ENCODE assay signal across 12 cellular contexts in the genomic region with DNA sequence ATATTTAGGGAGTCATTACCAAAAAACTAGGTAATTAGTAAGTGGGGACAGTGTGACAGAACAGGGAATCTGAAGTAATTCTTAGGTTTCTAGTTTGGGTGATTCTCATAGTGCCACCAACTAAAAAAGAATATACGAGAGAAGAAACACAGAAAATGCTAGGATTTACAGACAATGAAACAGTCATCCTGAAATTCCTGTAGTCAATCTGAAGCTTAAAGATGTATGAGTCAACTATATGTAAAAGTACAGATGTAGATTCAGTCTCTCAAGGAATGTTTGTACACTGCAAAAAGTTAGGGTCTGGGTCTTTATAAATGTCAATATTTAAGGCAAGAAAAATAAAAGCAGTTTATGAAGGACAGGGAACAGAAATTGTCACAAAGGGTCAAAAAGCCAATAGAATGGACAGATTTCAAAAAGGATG.
DNase-seq lines count a peak whose midpoint lies in the region; ATAC-seq and TF ChIP-seq lines count a peak whose summit lies in the region.
"Had no signal": no experiment of that assay in that cellular context is flagged by ENCODE, and none has a peak within 500 bp of the region (broad histone marks: within the 10 kb centered on the region; RNA-seq: fewer than 3 reads in every experiment).

No MANE protein-coding gene starts in this region.

- ATAC-seq in CD4-positive, CD25-positive, alpha-beta regulatory T cell (ENCODE audit: low read depth in 2 of 2): no peak
- peak; percentile 13 for ATAC-seq in GM19463 (IDR thresholded peaks at IDR 0.05; ENCODE audit: unreplicated experiment)
- ATAC-seq in activated CD8-positive, alpha-beta T cell treated with anti-CD3 and anti-CD28 coated beads for 36 hours: no peak

- H3K14ac ChIP-seq in trophoblast cell (ENCODE audit: low read length): no peak overlapping the region

- POLR2A ChIA-PET in activated CD8-positive, alpha-beta T cell treated with anti-CD3 and anti-CD28 coated beads for 36 hours (lab: Charles Lee): no interaction called here

- peaks cover 0 to 4% (median 0%) of the 10 kb centered on the region in 7 donors for H3K9me3 Mint-ChIP-seq in CD4-positive, CD25-positive, alpha-beta regulatory T cell
- H3K9me3 Mint-ChIP-seq in activated CD8-positive, alpha-beta T cell treated with anti-CD3 and anti-CD28 coated beads for 36 hours: peaks cover 2% of the 10 kb centered on the region
- peaks cover 19% of the 10 kb centered on the region for H3K9me3 Mint-ChIP-seq in mesothelial cell of epicardium

- no CpG with 5 or more reads among the region's 1 CpG for WGBS in trophoblast cell (ENCODE audit: extremely low coverage, insufficient coverage, insufficient read length)

- H3K4me3 ChIP-seq in CD4-positive, CD25-positive, alpha-beta regulatory T cell (ENCODE audit: low read depth, low read length): no peak overlapping the region
- H3K4me3 ChIP-seq in trophoblast cell (ENCODE audit: low read depth, low read length): no peak overlapping the region

- no peaks in the 10 kb centered on the region for H3K27me3 Mint-ChIP-seq in CD4-positive, CD25-positive, alpha-beta regulatory T cell
- H3K27me3 Mint-ChIP-seq in activated CD8-positive, alpha-beta T cell treated with anti-CD3 and anti-CD28 coated beads for 36 hours: no peaks in the 10 kb centered on the region
- H3K27me3 Mint-ChIP-seq in mesothelial cell of epicardium (ENCODE audit: low read depth): no peaks in the 10 kb centered on the region

- CTCF ChIA-PET in activated CD8-positive, alpha-beta T cell treated with anti-CD3 and anti-CD28 coated beads for 36 hours (lab: Charles Lee): no interaction called here

- H3K4me1 Mint-ChIP-seq in CD4-positive, CD25-positive, alpha-beta regulatory T cell: peaks cover 7 to 23% (median 14%) of the 10 kb centered on the region in 4 donors
- H3K4me1 Mint-ChIP-seq in activated CD8-positive, alpha-beta T cell treated with anti-CD3 and anti-CD28 coated beads for 36 hours (ENCODE audit: low read depth): peaks cover 13% of the 10 kb centered on the region
- no peaks in the 10 kb centered on the region for H3K4me1 Mint-ChIP-seq in mesothelial cell of epicardium

- no peak overlapping the region for H3K4ac ChIP-seq in trophoblast cell (ENCODE audit: low read depth, low read length)

- no peak overlapping the region for H3K4me2 ChIP-seq in trophoblast cell (ENCODE audit: low read length)

- intact Hi-C loops in activated CD8-positive, alpha-beta T cell treated with anti-CD3 and anti-CD28 coated beads for 36 hours (cut with micrococcal nuclease): no loop called here

- H4K8ac ChIP-seq in trophoblast cell (ENCODE audit: low read depth, low read length): no peak overlapping the region

- no peak overlapping the region for H2BK120ac ChIP-seq in trophoblast cell (ENCODE audit: insufficient read depth, low read length, poor library complexity)

- H4K91ac ChIP-seq in trophoblast cell (ENCODE audit: low read depth, low read length): no peak overlapping the region

- H3K79me1 ChIP-seq in trophoblast cell (ENCODE audit: low read length): no peaks in the 10 kb centered on the region

- no peak overlapping the region for H4K12ac ChIP-seq in trophoblast cell (ENCODE audit: low read depth, low read length)

- H3K4me3 Mint-ChIP-seq in CD4-positive, CD25-positive, alpha-beta regulatory T cell: no peak overlapping the region
- H3K4me3 Mint-ChIP-seq in activated CD8-positive, alpha-beta T cell treated with anti-CD3 and anti-CD28 coated beads for 36 hours: no peak overlapping the region
- no peak overlapping the region for H3K4me3 Mint-ChIP-seq in mesothelial cell of epicardium

- no peak overlapping the region for H3K27ac ChIP-seq in CD4-positive, CD25-positive, alpha-beta regulatory T cell (ENCODE audit: insufficient read depth, low read length, poor library complexity, severe bottlenecking)
- no peak overlapping the region for H3K27ac ChIP-seq in trophoblast cell (ENCODE audit: low read depth, low read length)

- H3K27me3 ChIP-seq in CD4-positive, CD25-positive, alpha-beta regulatory T cell (ENCODE audit: control insufficient read depth, insufficient read depth, low read length): no peaks in the 10 kb centered on the region
- no peaks in the 10 kb centered on the region for H3K27me3 ChIP-seq in trophoblast cell (ENCODE audit: insufficient read depth, low read length)

- H3K79me2 ChIP-seq in trophoblast cell (ENCODE audit: control insufficient read depth, insufficient read depth, low read length, poor library complexity): no peaks in the 10 kb centered on the region

- no peak overlapping the region for H2BK12ac ChIP-seq in trophoblast cell (ENCODE audit: low read length)

- peaks cover 53% of the 10 kb centered on the region for H3K36me3 ChIP-seq in CD4-positive, CD25-positive, alpha-beta regulatory T cell (ENCODE audit: control insufficient read depth, insufficient read depth, low read length)
- peaks cover 4 to 5% of the 10 kb centered on the region in 2 experiments for H3K36me3 ChIP-seq in trophoblast cell (ENCODE audit: control insufficient read depth in 1 of 2, insufficient read depth in 2 of 2, low read length in 2 of 2)

- H2BK5ac ChIP-seq in trophoblast cell (ENCODE audit: low read depth, low read length, poor library complexity): no peak overlapping the region

- TF ChIP-seq CTCF in activated CD8-positive, alpha-beta T cell treated with anti-CD3 and anti-CD28 coated beads for 36 hours (IDR thresholded peaks at IDR 0.05): no peak
- TF ChIP-seq CTCF in mesothelial cell of epicardium (IDR thresholded peaks at IDR 0.05; ENCODE audit: unreplicated experiment): no peak

- H3K23ac ChIP-seq in trophoblast cell (ENCODE audit: low read length): no peak overlapping the region

- H3K18ac ChIP-seq in trophoblast cell (ENCODE audit: low read length): no peak overlapping the region

- H3K36me3 Mint-ChIP-seq in CD4-positive, CD25-positive, alpha-beta regulatory T cell: peaks cover 60% of the 10 kb centered on the region
- peaks cover 35% of the 10 kb centered on the region for H3K36me3 Mint-ChIP-seq in activated CD8-positive, alpha-beta T cell treated with anti-CD3 and anti-CD28 coated beads for 36 hours (ENCODE audit: low read depth)
- H3K36me3 Mint-ChIP-seq in mesothelial cell of epicardium: peaks cover 38% of the 10 kb centered on the region

- no peaks in the 10 kb centered on the region for H3K9me3 ChIP-seq in CD4-positive, CD25-positive, alpha-beta regulatory T cell (ENCODE audit: control insufficient read depth in 2 of 2, low read length in 2 of 2)
- no peaks in the 10 kb centered on the region for H3K9me3 ChIP-seq in trophoblast cell (ENCODE audit: insufficient read depth, low read depth, low read length)

- H2AFZ ChIP-seq in trophoblast cell (ENCODE audit: insufficient read depth, low read length, poor library complexity): no peak overlapping the region

- no peak overlapping the region for H2AK5ac ChIP-seq in trophoblast cell (ENCODE audit: low read length)

- H3K9ac ChIP-seq in trophoblast cell (ENCODE audit: low read length): no peak overlapping the region

- no peaks in the 10 kb centered on the region for H3K4me1 ChIP-seq in CD4-positive, CD25-positive, alpha-beta regulatory T cell (ENCODE audit: control insufficient read depth, insufficient read depth, low read length, poor library complexity, severe bottlenecking)
- no peaks in the 10 kb centered on the region for H3K4me1 ChIP-seq in trophoblast cell (ENCODE audit: control insufficient read depth in 1 of 2, insufficient read depth in 2 of 2, low read length in 2 of 2)

- H3K27ac Mint-ChIP-seq in CD4-positive, CD25-positive, alpha-beta regulatory T cell: peak overlapping the region; percentile 6 to 65 (median 38)
- H3K27ac Mint-ChIP-seq in activated CD8-positive, alpha-beta T cell treated with anti-CD3 and anti-CD28 coated beads for 36 hours: peak overlapping the region; percentile 56
- H3K27ac Mint-ChIP-seq in mesothelial cell of epicardium: peak overlapping the region; percentile 1

- no peak for DNase-seq in CD4-positive, CD25-positive, alpha-beta regulatory T cell
- no peak for DNase-seq in activated CD8-positive, alpha-beta T cell treated with anti-CD3 and anti-CD28 coated beads for 36 hours
- no peak for DNase-seq in mesothelial cell of epicardium (ENCODE audit: low spot score in 2 of 2, unreplicated experiment in 2 of 2)
- DNase-seq in trophoblast cell: no peak
- DNase-seq in NCI-H345 (lab: John Stamatoyannopoulos, UW): no peak
- no peak for DNase-seq in stimulated activated CD4-positive, alpha-beta T cell treated with anti-CD3 and anti-CD28 coated beads, Interleukin-2, amount 100 ng/mL, for 48 hours
- no peak for DNase-seq in NCI-H2171 (lab: John Stamatoyannopoulos, UW)
- DNase-seq: dermis blood vessel endothelial cell, NCI-H1930, NCI-H82, SW 1271 had no signal

Comparison
In these comparisons a context has a peak if more than half of its experiments do, and no peak if none do; other contexts are left out.
1. H3K27ac Mint-ChIP-seq: peak in every context shown above with its lines; median percentile 56 in activated CD8-positive, alpha-beta T cell treated with anti-CD3 and anti-CD28 coated beads for 36 hours; 38 in CD4-positive, CD25-positive, alpha-beta regulatory T cell; 1 in mesothelial cell of epicardium.